In the genomic region with DNA sequence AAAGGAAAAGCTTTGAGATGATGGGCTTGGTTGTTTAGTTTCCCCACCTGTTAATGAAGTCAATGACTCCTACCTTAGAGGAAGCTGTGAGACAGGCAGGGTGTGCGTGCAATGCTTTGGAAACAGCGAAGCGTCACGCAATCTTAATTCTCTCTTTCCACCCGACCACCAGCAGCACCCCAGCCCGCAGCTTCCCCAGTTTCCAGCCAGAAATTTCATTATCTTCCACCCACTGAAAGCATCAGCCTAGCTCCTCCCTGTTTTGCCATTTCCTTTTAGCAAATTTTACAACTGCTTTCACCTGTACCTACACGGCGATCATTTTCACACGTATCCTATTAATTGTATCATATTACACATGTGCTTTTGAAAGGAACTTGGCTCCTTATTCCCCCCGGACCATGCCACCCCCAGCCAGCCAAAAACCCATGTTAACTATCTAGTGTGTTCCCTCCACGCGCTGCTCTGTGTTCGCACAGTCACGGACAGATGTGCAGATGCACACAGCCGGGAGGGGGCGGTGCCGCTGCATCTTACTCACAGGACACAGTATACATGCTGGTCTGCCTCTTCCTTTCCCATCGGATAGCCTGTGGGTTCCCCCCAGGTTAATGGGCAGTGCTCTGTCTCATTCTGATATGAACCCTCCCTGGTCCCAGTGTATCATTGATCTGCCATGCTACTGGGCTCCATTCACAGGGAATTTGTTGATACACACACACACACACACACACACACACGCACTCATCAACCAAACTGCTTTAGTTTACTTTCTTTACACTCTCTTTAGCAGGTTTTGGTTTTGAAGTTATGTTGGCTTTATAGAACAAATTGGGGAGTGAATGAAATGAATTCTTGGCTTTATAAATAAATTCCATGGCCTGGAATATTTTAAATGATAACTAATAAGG, we compare ENCODE assay signal across 8 cellular contexts. TPM values are rescaled to one million over a fixed set of nuclear protein-coding genes. Genes with fewer than 3 reads are reported as not detected.
DNase-seq lines count a peak whose midpoint lies in the region; ATAC-seq and TF ChIP-seq lines count a peak whose summit lies in the region.

No MANE protein-coding gene starts in this region.

- H3K36me3 ChIP-seq in tibial nerve (no peaks in the 10 kb centered on the region), neuronal stem cell (replicated peaks in 1 of 2; ENCODE audit: control insufficient read depth in 2 of 2, insufficient read depth in 2 of 2, low read length in 2 of 2) (peaks cover 7 to 40% of the 10 kb centered on the region in 2 donors)

- no peaks in the 10 kb centered on the region for H3K9me3 Mint-ChIP-seq in activated CD4-positive, alpha-beta T cell treated with anti-CD3 and anti-CD28 coated beads, Interleukin-2, amount 10 ng/mL, durations not matched to agents 7 days and 5 days
- H3K9me3 Mint-ChIP-seq in naive thymus-derived CD8-positive, alpha-beta T cell = peaks cover 0 to 6% (median 0%) of the 10 kb centered on the region in 9 donors

- peaks cover 2% of the 10 kb centered on the region for H3K4me1 Mint-ChIP-seq in activated CD4-positive, alpha-beta T cell treated with anti-CD3 and anti-CD28 coated beads, Interleukin-2, amount 10 ng/mL, durations not matched to agents 7 days and 5 days
- H3K4me1 Mint-ChIP-seq in naive thymus-derived CD8-positive, alpha-beta T cell = peaks cover 4 to 7% (median 5%) of the 10 kb centered on the region in 4 donors

- H3K27ac Mint-ChIP-seq in activated CD4-positive, alpha-beta T cell treated with anti-CD3 and anti-CD28 coated beads, Interleukin-2, amount 10 ng/mL, durations not matched to agents 7 days and 5 days = no peak overlapping the region
- peak overlapping the region in 2 of 10 donors; percentile 3 to 32 for H3K27ac Mint-ChIP-seq in naive thymus-derived CD8-positive, alpha-beta T cell

- no peak overlapping the region for H2AK5ac ChIP-seq in neuronal stem cell (ENCODE audit: low read depth, low read length)

- H3K79me1 ChIP-seq in neuronal stem cell (ENCODE audit: low read depth, low read length) = no peaks in the 10 kb centered on the region

- TF ChIP-seq EP300 in tibial nerve (IDR thresholded peaks at IDR 0.05) = no peak

- H3K9me3 ChIP-seq in tibial nerve (peaks cover 0 to 5% (median 0%) of the 10 kb centered on the region in 4 donors), neuronal stem cell (replicated peaks in 1 of 2; ENCODE audit: control insufficient read depth in 2 of 2, insufficient read depth in 1 of 2, low read depth in 1 of 2, low read length in 2 of 2) (peaks cover 0 to 15% of the 10 kb centered on the region in 2 donors)

- H3K4me3 ChIP-seq in GM12875 (ENCODE audit: low read depth, low read length) (no peak overlapping the region), tibial nerve (no peak overlapping the region), neuronal stem cell (ENCODE audit: low read length in 2 of 2) (no peak overlapping the region)

- ATAC-seq in HG03159 (IDR thresholded peaks at IDR 0.05; ENCODE audit: unreplicated experiment) = peak; percentile 80
- peak; percentile 91 to 95 for ATAC-seq in naive thymus-derived CD8-positive, alpha-beta T cell

- POLR2A ChIA-PET in activated CD4-positive, alpha-beta T cell treated with anti-CD3 and anti-CD28 coated beads, Interleukin-2, amount 10 ng/mL, durations not matched to agents 7 days and 5 days (lab: Charles Lee) = no interaction called here
- POLR2A ChIA-PET in naive thymus-derived CD8-positive, alpha-beta T cell (lab: Charles Lee) = no interaction called here

- no peak overlapping the region for H2BK12ac ChIP-seq in neuronal stem cell (ENCODE audit: low read length)

- H3K27me3 ChIP-seq in tibial nerve = no peaks in the 10 kb centered on the region
- H3K27me3 ChIP-seq in neuronal stem cell (ENCODE audit: control insufficient read depth in 3 of 3, insufficient read depth in 3 of 3, low read depth in 1 of 3, low read length in 3 of 3) = no peaks in the 10 kb centered on the region

- H3K4me1 ChIP-seq in tibial nerve (peaks cover 0 to 16% (median 4%) of the 10 kb centered on the region in 4 donors), neuronal stem cell (ENCODE audit: control insufficient read depth in 2 of 2, insufficient read depth in 1 of 2, low read depth in 1 of 2, low read length in 2 of 2) (no peaks in the 10 kb centered on the region)

- H3K23ac ChIP-seq in neuronal stem cell (ENCODE audit: low read depth, low read length, poor library complexity) = no peak overlapping the region

- H3K4ac ChIP-seq in neuronal stem cell (ENCODE audit: low read length) = no peak overlapping the region

- no peaks in the 10 kb centered on the region for H3K27me3 Mint-ChIP-seq in activated CD4-positive, alpha-beta T cell treated with anti-CD3 and anti-CD28 coated beads, Interleukin-2, amount 10 ng/mL, durations not matched to agents 7 days and 5 days
- no peaks in the 10 kb centered on the region for H3K27me3 Mint-ChIP-seq in naive thymus-derived CD8-positive, alpha-beta T cell

- WGBS in tibial nerve, 2 donors = 65 to 71% methylated on average over 19 of the region's 19 CpGs
- WGBS in neuronal stem cell (ENCODE audit: extremely low coverage in 2 of 2, insufficient read length in 2 of 2, insufficient replicate concordance in 1 of 2), 2 donors = no CpG with 5 or more reads among the region's 19 CpGs

- no peak overlapping the region for H3K18ac ChIP-seq in neuronal stem cell (ENCODE audit: low read length)

- H3K4me3 Mint-ChIP-seq in activated CD4-positive, alpha-beta T cell treated with anti-CD3 and anti-CD28 coated beads, Interleukin-2, amount 10 ng/mL, durations not matched to agents 7 days and 5 days = peak overlapping the region; percentile 47
- peak overlapping the region; percentile 59 to 84 (median 80) for H3K4me3 Mint-ChIP-seq in naive thymus-derived CD8-positive, alpha-beta T cell

- no peak overlapping the region for H3K9ac ChIP-seq in neuronal stem cell (ENCODE audit: low read depth, low read length, poor library complexity)

- CTCF ChIA-PET in activated CD4-positive, alpha-beta T cell treated with anti-CD3 and anti-CD28 coated beads, Interleukin-2, amount 10 ng/mL, durations not matched to agents 7 days and 5 days (lab: Charles Lee) = interaction anchor here (0.7 to 0.9 kb wide), 3 partner anchors 25 to 401 kb away, joined by 3 read pairs; no protein-coding TSS in a partner anchor

- H3K36me3 Mint-ChIP-seq in activated CD4-positive, alpha-beta T cell treated with anti-CD3 and anti-CD28 coated beads, Interleukin-2, amount 10 ng/mL, durations not matched to agents 7 days and 5 days (ENCODE audit: low read depth) = no peaks in the 10 kb centered on the region
- H3K36me3 Mint-ChIP-seq in naive thymus-derived CD8-positive, alpha-beta T cell = no peaks in the 10 kb centered on the region

- H2BK15ac ChIP-seq in neuronal stem cell (ENCODE audit: low read length) = no peak overlapping the region

- no peak overlapping the region for H3K14ac ChIP-seq in neuronal stem cell (ENCODE audit: low read length)

- no peak overlapping the region for H3K4me2 ChIP-seq in neuronal stem cell (ENCODE audit: insufficient read depth, low read length, poor library complexity, severe bottlenecking)

- no peak overlapping the region for H3K27ac ChIP-seq in tibial nerve
- H3K27ac ChIP-seq in neuronal stem cell (replicated peaks; ENCODE audit: low read length) = no peak overlapping the region

- no peak overlapping the region for H2BK5ac ChIP-seq in neuronal stem cell (ENCODE audit: low read length)

- peak; percentile 75 for DNase-seq in NCI-H460 (ENCODE audit: extremely low read depth, low read depth)
- DNase-seq in activated CD4-positive, alpha-beta T cell treated with anti-CD3 and anti-CD28 coated beads, Interleukin-2, amount 10 ng/mL, durations not matched to agents 7 days and 5 days = peak; percentile 58
- peak; percentile 83 for DNase-seq in ecto neural progenitor cell (ENCODE audit: low spot score)
- DNase-seq in naive thymus-derived CD8-positive, alpha-beta T cell = peak in 7 of 10 donors; percentile 15 to 47 (median 28)
- DNase-seq in tibial nerve (ENCODE audit: low spot score in 2 of 2) = peak in 1 of 2 donors; percentile 41
- DNase-seq in neuronal stem cell (ENCODE audit: low spot score) = no peak

- no peak for TF ChIP-seq POLR2A in tibial nerve (IDR thresholded peaks at IDR 0.05)

- no peak overlapping the region for H2BK120ac ChIP-seq in neuronal stem cell (ENCODE audit: low read depth, low read length)

- H4K91ac ChIP-seq in neuronal stem cell (ENCODE audit: low read depth, low read length, poor library complexity) = no peak overlapping the region

- TF ChIP-seq CTCF in GM12875 (IDR thresholded peaks at IDR 0.05; ENCODE audit: borderline replicate concordance, insufficient read depth, low read depth, low read length) = peak; percentile 59
- TF ChIP-seq CTCF in tibial nerve (IDR thresholded peaks at IDR 0.05) = peak; percentile 28 to 43 (median 33)

- no peak overlapping the region for H4K8ac ChIP-seq in neuronal stem cell (ENCODE audit: low read depth, low read length)

- H2AFZ ChIP-seq in neuronal stem cell (ENCODE audit: low read length) = no peak overlapping the region

RNA-seq across cellular contexts. Expression of gene CYP27C1, which starts 22.4 kb away (rescaled TPM):
- not detected in 2 replicates for total RNA-seq in NCI-H460 (2014; rRNA removed; shearing (Covaris generic))
- polyA plus RNA-seq in NCI-H460 (2014; cell fraction: nucleus; rRNA removed) = not detected in 2 replicates
- not detected for total RNA-seq in activated CD4-positive, alpha-beta T cell treated with anti-CD3 and anti-CD28 coated beads, Interleukin-2, amount 10 ng/mL, durations not matched to agents 7 days and 5 days
- not detected for total RNA-seq in naive thymus-derived CD8-positive, alpha-beta T cell
- not detected for polyA plus RNA-seq in naive thymus-derived CD8-positive, alpha-beta T cell
- 1 to 10 TPM in 1 of 4 donors, under 1 TPM in 3; 0.42 to 1.2 (median 0.73) TPM for total RNA-seq in tibial nerve
- polyA plus RNA-seq in neuronal stem cell (2013, experiment 1 of 2) = 3.7 TPM
- 4.0 TPM for polyA plus RNA-seq in neuronal stem cell (2013, experiment 2 of 2)
